In the genomic region with DNA sequence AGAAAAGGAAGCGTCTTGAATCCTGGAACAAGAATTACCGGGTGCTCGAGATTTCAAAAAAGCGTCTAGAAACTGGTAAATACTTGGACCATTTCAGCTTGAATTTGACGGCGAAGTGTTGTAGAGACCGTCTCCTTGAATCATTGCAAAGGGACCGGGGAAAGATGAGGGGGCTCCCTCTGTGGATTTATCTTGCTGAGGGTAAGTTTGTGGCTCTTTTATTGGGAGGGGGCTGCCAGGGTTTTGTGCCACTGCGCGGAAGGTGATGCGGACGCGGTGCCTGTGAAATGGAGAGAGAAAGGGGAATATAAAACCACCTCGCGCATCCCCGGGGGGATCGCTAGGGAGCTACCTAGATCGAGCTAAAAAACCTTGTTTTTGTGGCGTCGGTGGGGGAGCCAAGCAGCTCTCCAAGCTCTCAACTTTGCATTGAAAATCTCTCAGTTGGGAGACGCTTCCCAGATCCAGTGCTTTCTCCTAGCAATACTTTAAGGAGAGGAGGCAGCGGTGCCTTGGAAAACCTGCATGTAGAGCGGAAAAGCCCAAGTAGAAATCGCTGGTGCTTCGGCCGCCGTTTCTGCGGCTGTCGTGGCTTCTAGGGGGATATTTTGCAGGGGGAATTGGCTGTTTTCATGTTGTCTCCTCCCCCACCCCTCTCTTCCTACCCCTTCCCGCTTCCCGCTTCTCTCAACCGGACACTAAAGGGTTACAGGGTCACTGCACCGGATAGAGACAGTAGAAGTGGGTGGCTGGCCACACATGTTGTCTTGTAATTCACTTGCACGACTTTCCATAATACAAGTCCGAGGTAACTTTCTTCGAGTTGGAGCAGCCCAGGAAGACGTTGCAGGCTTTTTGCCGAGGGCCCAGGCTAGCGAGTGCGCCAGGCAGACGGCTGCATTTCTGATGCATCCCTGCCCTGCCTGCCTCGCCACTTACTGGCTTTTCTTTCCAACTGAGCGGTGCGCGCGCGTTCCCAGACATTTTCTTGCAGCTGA, we compare ENCODE assay signal across 7 cellular contexts.
DNase-seq lines count a peak whose midpoint lies in the region; ATAC-seq, FAIRE-seq and TF ChIP-seq lines count a peak whose summit lies in the region.

No MANE protein-coding gene starts in this region.

- no peak for FAIRE-seq in HTR-8/SVneo (lab: Jason Lieb, UNC)

- ATAC-seq in HG02884 (IDR thresholded peaks at IDR 0.05; ENCODE audit: unreplicated experiment), result no peak
- ATAC-seq in GM18870 (IDR thresholded peaks at IDR 0.05; ENCODE audit: unreplicated experiment), result no peak

- peak; percentile 24 for DNase-seq in HTR-8/SVneo (ENCODE audit: insufficient read length, low spot score)
- peak; percentile 51 for DNase-seq in amniotic stem cell (lab: John Stamatoyannopoulos, UW)
- DNase-seq in hepatocyte (ENCODE audit: low spot score), result peak; percentile 65
- peak; percentile 44 for DNase-seq in putamen (ENCODE audit: low spot score)
- no peak for DNase-seq in RWPE1 (ENCODE audit: low spot score)

- no peaks in the 10 kb centered on the region for H3K4me1 ChIP-seq in hepatocyte (ENCODE audit: insufficient read depth)

- TF ChIP-seq CTCF in hepatocyte (IDR thresholded peaks at IDR 0.05; ENCODE audit: poor library complexity) (peak; percentile 2), RWPE1 (conservative IDR thresholded peaks at IDR 0.05; ENCODE audit: low read depth) (no peak)

- CTCF ChIA-PET in RWPE1 (lab: Yijun Ruan, JAX), result interaction anchor here (0.6 to 0.8 kb wide), 3 partner anchors 14 to 197 kb away, joined by 3 to 5 read pairs (median 4); no protein-coding TSS in a partner anchor

- no peaks in the 10 kb centered on the region for H3K9me3 ChIP-seq in hepatocyte (ENCODE audit: low read depth)

- H3K4me3 ChIP-seq in hepatocyte, result peak overlapping the region; percentile 63

- H3K9me2 ChIP-seq in hepatocyte (replicated peaks; ENCODE audit: insufficient read depth), result no peaks in the 10 kb centered on the region

- H3K27ac ChIP-seq in hepatocyte (peak overlapping the region; percentile 68), RWPE1 (no peak overlapping the region)

- under 1% methylated on average over 47 of the region's 47 CpGs for WGBS in hepatocyte (ENCODE audit: low lambda C conversion rate, missing lambda C conversion rate)

- no peaks in the 10 kb centered on the region for H4K20me1 ChIP-seq in hepatocyte (ENCODE audit: insufficient read depth, poor library complexity, severe bottlenecking)

- no peaks in the 10 kb centered on the region for H3K36me3 ChIP-seq in hepatocyte (replicated peaks; ENCODE audit: insufficient read depth, low read depth)

- POLR2A ChIA-PET in RWPE1 (lab: Yijun Ruan, JAX; ENCODE audit: low non-redundant PET), result no interaction called here

- peaks cover 19% of the 10 kb centered on the region for H3K27me3 ChIP-seq in hepatocyte

- H2AFZ ChIP-seq in hepatocyte, result peak overlapping the region; percentile 62

- peaks cover 2% of the 10 kb centered on the region for H3K79me2 ChIP-seq in hepatocyte

- H3K4me2 ChIP-seq in hepatocyte, result peak overlapping the region; percentile 87
